ENCODE assay signal across 8 cellular contexts in genomic region chr11:86202013-86202336, GRCh38. TPM values are rescaled to one million over a fixed set of nuclear protein-coding genes. Genes with fewer than 3 reads are reported as not detected.
DNase-seq lines count a peak whose midpoint lies in the region; ATAC-seq and TF ChIP-seq lines count a peak whose summit lies in the region.

No MANE protein-coding gene starts in this region.

- H3K4me3 ChIP-seq in AG10803 (ENCODE audit: low read length) = peak overlapping the region; percentile 39
- peak overlapping the region in 3 of 4 donors; percentile 29 to 55 (median 32) for H3K4me3 ChIP-seq in esophagus squamous epithelium

- TF ChIP-seq POLR2A in esophagus squamous epithelium (IDR thresholded peaks at IDR 0.05) = no peak

- TF ChIP-seq CTCF in AG10803 (conservative IDR thresholded peaks at IDR 0.05; ENCODE audit: low read length) (no peak), esophagus squamous epithelium (IDR thresholded peaks at IDR 0.05) (no peak)

- H3K27me3 ChIP-seq in esophagus squamous epithelium = no peaks in the 10 kb centered on the region

- DNase-seq in AG10803 (ENCODE audit: low read depth) (no peak), M059J (ENCODE audit: low read depth) (peak; percentile 35), esophagus squamous epithelium (lab: John Stamatoyannopoulos, UW) (no peak), hippocampal formation (lab: John Stamatoyannopoulos, UW) (no peak)
- peak in 1 of 2 donors; percentile 29 for DNase-seq in stimulated activated naive CD8-positive, alpha-beta T cell treated with anti-CD3 and anti-CD28 coated beads, Interleukin-15, amount 100 ng/mL, for 72 hours
- no peak for DNase-seq in activated effector memory CD4-positive, alpha-beta T cell treated with anti-CD3 and anti-CD28 coated beads, Interleukin-2, amount 50 U/mL, for 16 hours
- no peak for DNase-seq in activated T-cell treated with anti-CD3 and anti-CD28 coated beads, Interleukin-2, amount 50 U/mL, for 48 hours

- intact Hi-C loops in esophagus squamous epithelium (cut with DNase I) = no loop called here

- H3K27ac ChIP-seq in esophagus squamous epithelium = peak overlapping the region in 3 of 4 donors; percentile 44 to 62 (median 53)

- no peaks in the 10 kb centered on the region for H3K9me3 Mint-ChIP-seq in stimulated activated naive CD8-positive, alpha-beta T cell treated with anti-CD3 and anti-CD28 coated beads, Interleukin-15, amount 100 ng/mL, for 72 hours

- peaks cover 15% of the 10 kb centered on the region for H3K4me1 Mint-ChIP-seq in stimulated activated naive CD8-positive, alpha-beta T cell treated with anti-CD3 and anti-CD28 coated beads, Interleukin-15, amount 100 ng/mL, for 72 hours

- peaks cover 0 to 16% (median 3%) of the 10 kb centered on the region in 3 donors for H3K4me1 ChIP-seq in esophagus squamous epithelium

- ATAC-seq in GM21515 (IDR thresholded peaks at IDR 0.05; ENCODE audit: unreplicated experiment) = peak; percentile 47
- ATAC-seq in stimulated activated naive CD8-positive, alpha-beta T cell treated with anti-CD3 and anti-CD28 coated beads, Interleukin-15, amount 100 ng/mL, for 72 hours = peak; percentile 97

- no peaks in the 10 kb centered on the region for H3K9me3 ChIP-seq in esophagus squamous epithelium

- no peak overlapping the region for H3K4me3 Mint-ChIP-seq in stimulated activated naive CD8-positive, alpha-beta T cell treated with anti-CD3 and anti-CD28 coated beads, Interleukin-15, amount 100 ng/mL, for 72 hours

- no peak overlapping the region for H3K27ac Mint-ChIP-seq in stimulated activated naive CD8-positive, alpha-beta T cell treated with anti-CD3 and anti-CD28 coated beads, Interleukin-15, amount 100 ng/mL, for 72 hours

- H3K27me3 Mint-ChIP-seq in stimulated activated naive CD8-positive, alpha-beta T cell treated with anti-CD3 and anti-CD28 coated beads, Interleukin-15, amount 100 ng/mL, for 72 hours = no peaks in the 10 kb centered on the region

- no peaks in the 10 kb centered on the region for H3K36me3 ChIP-seq in esophagus squamous epithelium

RNA-seq across cellular contexts. Expression of gene EED, which starts 42.6 kb away (rescaled TPM):
- 35.6 and 37.7 TPM in 2 replicates for total RNA-seq in M059J (2014; rRNA removed; shearing (Covaris generic))
- 10 to 100 TPM; 14.4 to 26.3 (median 18.5) TPM for total RNA-seq in esophagus squamous epithelium
